In the genomic region with DNA sequence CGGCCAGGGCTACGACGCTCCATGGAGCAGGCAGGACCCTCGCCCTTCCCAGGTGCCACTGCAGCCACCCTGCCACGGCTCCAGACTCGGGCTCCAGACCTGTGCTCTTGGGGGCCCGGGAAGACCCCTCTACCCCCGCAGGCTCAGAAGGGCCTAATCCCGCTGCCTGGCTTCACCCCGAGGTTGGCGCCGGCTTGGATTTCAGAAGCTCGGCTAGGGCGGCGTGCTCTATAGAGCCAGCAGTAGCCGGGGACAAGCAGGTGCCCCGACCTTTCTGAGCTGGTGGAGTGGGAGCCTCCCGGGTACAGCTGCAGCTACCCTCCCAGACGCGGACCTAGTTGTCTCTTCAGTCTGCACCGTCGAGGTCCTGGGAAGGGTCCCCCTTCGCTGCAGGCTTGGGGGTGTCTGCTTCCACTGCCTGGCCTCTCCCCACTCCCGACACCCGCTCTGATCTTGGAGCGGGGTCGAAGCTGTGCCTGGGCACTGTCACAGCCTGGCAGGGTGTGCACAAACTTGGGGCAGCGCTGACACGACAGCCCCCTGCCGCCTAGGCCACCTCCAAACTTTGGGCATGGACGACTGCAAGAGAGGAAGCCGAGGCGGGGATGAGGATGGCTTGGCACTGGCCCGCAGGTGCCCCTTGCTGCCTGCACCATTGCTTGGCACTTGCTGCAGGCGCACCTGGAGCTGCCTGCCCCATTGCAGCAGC, we compare ENCODE assay signal across 16 cellular contexts.
DNase-seq lines count a peak whose midpoint lies in the region; ATAC-seq, FAIRE-seq and TF ChIP-seq lines count a peak whose summit lies in the region.
"Had no signal": no experiment of that assay in that cellular context is flagged by ENCODE, and none has a peak within 500 bp of the region (broad histone marks: within the 10 kb centered on the region; RNA-seq: fewer than 3 reads in every experiment).

No MANE protein-coding gene starts in this region.

- no peak overlapping the region for H3K23ac ChIP-seq in mesenchymal stem cell (ENCODE audit: low read length in 2 of 2)

- no peak overlapping the region for H2BK12ac ChIP-seq in mesenchymal stem cell (ENCODE audit: low read length in 2 of 2)

- in situ Hi-C loops in mammary epithelial cell (cut with MboI; ENCODE audit: low sequenced_read_pairs in 2 of 2) = no loop called here

- peaks cover 10% of the 10 kb centered on the region; the same call in 1 of the 2 replicates for H3K9me2 ChIP-seq in GM23338 (ENCODE audit: insufficient read depth)
- H3K9me2 ChIP-seq in hepatocyte (replicated peaks; ENCODE audit: insufficient read depth) = no peaks in the 10 kb centered on the region

- TF ChIP-seq CTCF in GM23338 (conservative IDR thresholded peaks at IDR 0.05; ENCODE audit: low read depth in 2 of 2) (no peak), astrocyte (IDR thresholded peaks at IDR 0.05; ENCODE audit: insufficient read depth, low read depth, low read length) (no peak), hepatocyte (IDR thresholded peaks at IDR 0.05; ENCODE audit: poor library complexity) (no peak), colonic mucosa (IDR thresholded peaks at IDR 0.05) (no peak), mammary epithelial cell (conservative IDR thresholded peaks at IDR 0.05 in 1 of 2, IDR thresholded peaks at IDR 0.05 in 1 of 2; ENCODE audit: extremely low read depth in 1 of 2, insufficient read depth in 1 of 2, low read depth in 1 of 2, low read length in 2 of 2) (no peak)

- no peak overlapping the region for H3K4me3 ChIP-seq in GM23338
- no peak overlapping the region for H3K4me3 ChIP-seq in astrocyte (ENCODE audit: insufficient read depth, low read depth, low read length)
- peak overlapping the region in 1 of 2 experiments; percentile 35 for H3K4me3 ChIP-seq in mesenchymal stem cell (ENCODE audit: insufficient read depth in 1 of 2, low read depth in 1 of 2, low read length in 2 of 2)
- no peak overlapping the region for H3K4me3 ChIP-seq in hepatocyte
- no peak overlapping the region for H3K4me3 ChIP-seq in colonic mucosa
- no peak overlapping the region for H3K4me3 ChIP-seq in mammary epithelial cell (replicated peaks in 1 of 3; ENCODE audit: insufficient read depth in 1 of 3, low read depth in 2 of 3, low read length in 3 of 3)
- H3K4me3 ChIP-seq: K562, PC-9 had no signal

- H2BK120ac ChIP-seq in mesenchymal stem cell (ENCODE audit: low read depth, low read length) = no peak overlapping the region

- H4K8ac ChIP-seq in mesenchymal stem cell (ENCODE audit: low read length) = peak overlapping the region; percentile 37

- H3K27ac Mint-ChIP-seq in GM23338 (no peak overlapping the region), astrocyte (ENCODE audit: unreplicated experiment) (no peak overlapping the region)
- no peak overlapping the region for H3K27ac Mint-ChIP-seq in stimulated activated effector memory CD8-positive, alpha-beta T cell treated with anti-CD3 and anti-CD28 coated beads, Interleukin-12 subunit alpha, Interleukin-12 subunit beta, amount 100 ng/mL, for 72 hours
- H3K27ac Mint-ChIP-seq: CD4-positive, CD25-positive, alpha-beta regulatory T cell had no signal

- peak; percentile 61 for ATAC-seq in GM23338
- peak; percentile 19 for ATAC-seq in stimulated activated effector memory CD8-positive, alpha-beta T cell treated with anti-CD3 and anti-CD28 coated beads, Interleukin-12 subunit alpha, Interleukin-12 subunit beta, amount 100 ng/mL, for 72 hours
- ATAC-seq: K562 had no signal

- H3K36me3 Mint-ChIP-seq in GM23338 (ENCODE audit: low read depth) = peaks cover 4% of the 10 kb centered on the region; the same call in 1 of the 3 replicates
- H3K36me3 Mint-ChIP-seq in astrocyte (ENCODE audit: low read depth, unreplicated experiment) = no peaks in the 10 kb centered on the region
- H3K36me3 Mint-ChIP-seq in stimulated activated effector memory CD8-positive, alpha-beta T cell treated with anti-CD3 and anti-CD28 coated beads, Interleukin-12 subunit alpha, Interleukin-12 subunit beta, amount 100 ng/mL, for 72 hours = no peaks in the 10 kb centered on the region
- H3K36me3 Mint-ChIP-seq: CD4-positive, CD25-positive, alpha-beta regulatory T cell had no signal

- H3K27me3 ChIP-seq in GM23338 (ENCODE audit: insufficient read depth) (no peaks in the 10 kb centered on the region), astrocyte (ENCODE audit: insufficient read depth, low read length) (no peaks in the 10 kb centered on the region), mesenchymal stem cell (ENCODE audit: control insufficient read depth in 1 of 2, insufficient read depth in 1 of 2, low read length in 2 of 2) (no peaks in the 10 kb centered on the region), hepatocyte (no peaks in the 10 kb centered on the region), colonic mucosa (no peaks in the 10 kb centered on the region), mammary epithelial cell (ENCODE audit: insufficient read depth, low read length) (no peaks in the 10 kb centered on the region)

- H3K79me1 ChIP-seq in mesenchymal stem cell (replicated peaks; ENCODE audit: low read length, poor library complexity, severe bottlenecking) = no peaks in the 10 kb centered on the region

- H3K4me1 ChIP-seq in GM23338 (ENCODE audit: insufficient read depth) (no peaks in the 10 kb centered on the region), astrocyte (ENCODE audit: insufficient read depth, low read length) (peaks cover 23% of the 10 kb centered on the region), mesenchymal stem cell (ENCODE audit: control insufficient read depth, insufficient read depth, low read depth, low read length) (peaks cover 8% of the 10 kb centered on the region), hepatocyte (ENCODE audit: insufficient read depth) (no peaks in the 10 kb centered on the region), colonic mucosa (no peaks in the 10 kb centered on the region), mammary epithelial cell (ENCODE audit: insufficient read depth, low read length) (peaks cover 14% of the 10 kb centered on the region)

- peak overlapping the region; percentile 53 for H2AK5ac ChIP-seq in mesenchymal stem cell (ENCODE audit: low read length, severe bottlenecking)

- H3K79me2 ChIP-seq in GM23338 (replicated peaks; ENCODE audit: insufficient read depth) (no peaks in the 10 kb centered on the region), astrocyte (ENCODE audit: insufficient read depth, low read length) (no peaks in the 10 kb centered on the region), hepatocyte (no peaks in the 10 kb centered on the region), mammary epithelial cell (ENCODE audit: insufficient read depth, low read length) (no peaks in the 10 kb centered on the region)

- FAIRE-seq in astrocyte (lab: Jason Lieb, UNC) = no peak
- FAIRE-seq: GM19239, K562 had no signal

- no peak overlapping the region for H3K18ac ChIP-seq in mesenchymal stem cell (ENCODE audit: low read depth in 1 of 2, low read length in 2 of 2)

- peaks cover 9% of the 10 kb centered on the region; the same call in 2 of the 3 replicates for H3K4me1 Mint-ChIP-seq in GM23338
- peaks cover 38% of the 10 kb centered on the region for H3K4me1 Mint-ChIP-seq in astrocyte (ENCODE audit: low read depth, unreplicated experiment)
- H3K4me1 Mint-ChIP-seq in stimulated activated effector memory CD8-positive, alpha-beta T cell treated with anti-CD3 and anti-CD28 coated beads, Interleukin-12 subunit alpha, Interleukin-12 subunit beta, amount 100 ng/mL, for 72 hours = no peaks in the 10 kb centered on the region

- peaks cover 3% of the 10 kb centered on the region for H3K27me3 Mint-ChIP-seq in GM23338 (ENCODE audit: insufficient read depth, low read depth, poor library complexity)
- H3K27me3 Mint-ChIP-seq in astrocyte (ENCODE audit: low read depth, unreplicated experiment) = no peaks in the 10 kb centered on the region
- H3K27me3 Mint-ChIP-seq: CD4-positive, CD25-positive, alpha-beta regulatory T cell had no signal

- dilution Hi-C loops in mammary epithelial cell (cut with HindIII; ENCODE audit: low sequenced_read_pairs) = no loop called here

- DNase-seq in GM23338 (ENCODE audit: low spot score) = no peak
- DNase-seq in astrocyte (ENCODE audit: low read depth) = no peak
- DNase-seq in mesenchymal stem cell = no peak
- no peak for DNase-seq in stimulated activated effector memory CD8-positive, alpha-beta T cell treated with anti-CD3 and anti-CD28 coated beads, Interleukin-12 subunit alpha, Interleukin-12 subunit beta, amount 100 ng/mL, for 72 hours (ENCODE audit: low spot score in 2 of 2)
- DNase-seq in hepatocyte (ENCODE audit: low spot score) = no peak
- DNase-seq in colonic mucosa = no peak
- no peak for DNase-seq in mammary epithelial cell
- DNase-seq: CD4-positive, CD25-positive, alpha-beta regulatory T cell; NCI-H1417 treated with DMSO at 0.1 percent for 48 hours; NCI-H2029 treated with DMSO at 0.1 percent for 48 hours; NCI-H82 had no signal

- CTCF ChIA-PET in mammary epithelial cell (lab: Charles Lee; ENCODE audit: low non-redundant PET) = no interaction called here

- H2BK5ac ChIP-seq in mesenchymal stem cell (ENCODE audit: low read depth, low read length, poor library complexity, severe bottlenecking) = no peak overlapping the region

- no peak overlapping the region for H2BK15ac ChIP-seq in mesenchymal stem cell (ENCODE audit: low read depth, poor library complexity, severe bottlenecking)

- no peaks in the 10 kb centered on the region for H3F3A ChIP-seq in GM23338 (replicated peaks; ENCODE audit: low read depth)

- peaks cover 3% of the 10 kb centered on the region for H3K36me3 ChIP-seq in GM23338 (ENCODE audit: insufficient read depth)
- no peaks in the 10 kb centered on the region for H3K36me3 ChIP-seq in astrocyte (ENCODE audit: insufficient read depth, low read length)
- H3K36me3 ChIP-seq in mesenchymal stem cell (ENCODE audit: control insufficient read depth in 1 of 2, insufficient read depth in 2 of 2, low read depth in 1 of 2, low read length in 2 of 2) = no peaks in the 10 kb centered on the region
- no peaks in the 10 kb centered on the region for H3K36me3 ChIP-seq in hepatocyte (replicated peaks; ENCODE audit: insufficient read depth, low read depth)
- H3K36me3 ChIP-seq in colonic mucosa = no peaks in the 10 kb centered on the region
- H3K36me3 ChIP-seq in mammary epithelial cell (ENCODE audit: insufficient read depth, low read length) = no peaks in the 10 kb centered on the region

- H3K27ac ChIP-seq in GM23338 (ENCODE audit: low read depth) (no peak overlapping the region), astrocyte (ENCODE audit: low read depth, low read length) (peak overlapping the region; percentile 55), mesenchymal stem cell (ENCODE audit: low read length, poor library complexity, severe bottlenecking) (no peak overlapping the region), hepatocyte (no peak overlapping the region), colonic mucosa (no peak overlapping the region), mammary epithelial cell (ENCODE audit: insufficient read depth, low read depth, low read length) (no peak overlapping the region)
- H3K27ac ChIP-seq: HL-60, PC-9, SK-N-MC had no signal

- intact Hi-C loops in colonic mucosa (cut with DNase I) (no loop called here), mammary epithelial cell (cut with micrococcal nuclease) (no loop called here)

- H2AFZ ChIP-seq in GM23338 = peak overlapping the region; percentile 6; the same call in 1 of the 2 replicates
- peak overlapping the region; percentile 65 for H2AFZ ChIP-seq in astrocyte (ENCODE audit: low read depth, low read length)
- no peak overlapping the region for H2AFZ ChIP-seq in mesenchymal stem cell (ENCODE audit: low read depth, low read length)
- no peak overlapping the region for H2AFZ ChIP-seq in hepatocyte
- no peak overlapping the region for H2AFZ ChIP-seq in mammary epithelial cell (ENCODE audit: low read depth, low read length)
- H2AFZ ChIP-seq: PC-9 had no signal

- H3K9ac ChIP-seq in astrocyte (ENCODE audit: low read length) (no peak overlapping the region), mesenchymal stem cell (ENCODE audit: low read length) (no peak overlapping the region), colonic mucosa (ENCODE audit: low read depth in 2 of 2, low read length in 2 of 2) (no peak overlapping the region), mammary epithelial cell (ENCODE audit: insufficient read depth, low read length) (no peak overlapping the region)

- WGBS in mesenchymal stem cell = 95% methylated on average over 35 of the region's 35 CpGs
- WGBS in hepatocyte (ENCODE audit: low lambda C conversion rate, missing lambda C conversion rate) = 97% methylated on average over 34 of the region's 35 CpGs
- WGBS in mammary epithelial cell (ENCODE audit: low coverage, missing lambda C conversion rate) = 96% methylated on average over 12 of the region's 35 CpGs

- H3K9me3 Mint-ChIP-seq in GM23338 = 0 out of 3 replicates have a peak, but pooled peaks cover 5% of the 10 kb centered on the region
- H3K9me3 Mint-ChIP-seq in astrocyte (ENCODE audit: unreplicated experiment) = no peaks in the 10 kb centered on the region
- peaks cover 16% of the 10 kb centered on the region for H3K9me3 Mint-ChIP-seq in stimulated activated effector memory CD8-positive, alpha-beta T cell treated with anti-CD3 and anti-CD28 coated beads, Interleukin-12 subunit alpha, Interleukin-12 subunit beta, amount 100 ng/mL, for 72 hours

- no peak overlapping the region for H4K91ac ChIP-seq in mesenchymal stem cell (ENCODE audit: low read length)

- H3K4ac ChIP-seq in mesenchymal stem cell (ENCODE audit: low read depth in 1 of 2, low read length in 2 of 2) = no peak overlapping the region

- no peak overlapping the region for H3K14ac ChIP-seq in mesenchymal stem cell (ENCODE audit: low read length in 2 of 2)

- H3K4me2 ChIP-seq in GM23338 (no peak overlapping the region), astrocyte (ENCODE audit: low read length) (peak overlapping the region; percentile 21), mesenchymal stem cell (ENCODE audit: low read length, poor library complexity, severe bottlenecking) (no peak overlapping the region), hepatocyte (no peak overlapping the region), mammary epithelial cell (ENCODE audit: insufficient read depth, low read depth, low read length) (no peak overlapping the region)
- H3K4me2 ChIP-seq: PC-9 had no signal

- no TSS peak for BruUV-seq in mammary epithelial cell (replicated peaks; lab: Mats Ljungman, UMichigan)

- no peaks in the 10 kb centered on the region for H4K20me1 ChIP-seq in GM23338 (replicated peaks; ENCODE audit: insufficient read depth)
- H4K20me1 ChIP-seq in astrocyte (ENCODE audit: insufficient read depth, low read length) = no peaks in the 10 kb centered on the region
- no peaks in the 10 kb centered on the region for H4K20me1 ChIP-seq in hepatocyte (ENCODE audit: insufficient read depth, poor library complexity, severe bottlenecking)
- no peaks in the 10 kb centered on the region for H4K20me1 ChIP-seq in mammary epithelial cell (ENCODE audit: insufficient read depth, low read length)

- H3K9me3 ChIP-seq in astrocyte (ENCODE audit: insufficient read depth, low read depth, low read length) (no peaks in the 10 kb centered on the region), mesenchymal stem cell (ENCODE audit: control insufficient read depth, low read length) (peaks cover 14% of the 10 kb centered on the region), hepatocyte (ENCODE audit: low read depth) (no peaks in the 10 kb centered on the region), colonic mucosa (no peaks in the 10 kb centered on the region), mammary epithelial cell (replicated peaks; ENCODE audit: insufficient read depth, low read length) (no peaks in the 10 kb centered on the region)

- H3K4me3 Mint-ChIP-seq in GM23338 (no peak overlapping the region), astrocyte (ENCODE audit: unreplicated experiment) (no peak overlapping the region)
- H3K4me3 Mint-ChIP-seq in stimulated activated effector memory CD8-positive, alpha-beta T cell treated with anti-CD3 and anti-CD28 coated beads, Interleukin-12 subunit alpha, Interleukin-12 subunit beta, amount 100 ng/mL, for 72 hours = no peak overlapping the region
- H3K4me3 Mint-ChIP-seq: CD4-positive, CD25-positive, alpha-beta regulatory T cell had no signal

Comparison
In these comparisons a context has a peak if more than half of its experiments do, and no peak if none do; other contexts are left out.
1. H2AFZ ChIP-seq: peak in GM23338 (single experiment) and astrocyte (single experiment); none in mesenchymal stem cell (single experiment), hepatocyte (single experiment) and mammary epithelial cell (single experiment).